Comparison of ENCODE assay signal across 1 cellular context in genomic region chr12:57844725-57845477, GRCh38.
TF ChIP-seq lines count a peak whose summit lies in the region.

No MANE protein-coding gene starts in this region.

TF ChIP-seq in IMR-90, 13 proteins besides CTCF, POLR2A, EP300 and RAD21:
- TF ChIP-seq MAZ (IDR thresholded peaks at IDR 0.05; ENCODE audit: borderline replicate concordance, low read depth, low read length), result 0 out of 2 replicates have a peak, but pooled peaks have one; percentile 45
- no peak for TF ChIP-seq MAFK (IDR thresholded peaks at IDR 0.05; ENCODE audit: low read depth, low read length)
- peak; percentile 88 for TF ChIP-seq CEBPB (IDR thresholded peaks at IDR 0.05; ENCODE audit: low read depth, low read length)
